Comparison of ENCODE assay signal across 8 cellular contexts in the genomic region with DNA sequence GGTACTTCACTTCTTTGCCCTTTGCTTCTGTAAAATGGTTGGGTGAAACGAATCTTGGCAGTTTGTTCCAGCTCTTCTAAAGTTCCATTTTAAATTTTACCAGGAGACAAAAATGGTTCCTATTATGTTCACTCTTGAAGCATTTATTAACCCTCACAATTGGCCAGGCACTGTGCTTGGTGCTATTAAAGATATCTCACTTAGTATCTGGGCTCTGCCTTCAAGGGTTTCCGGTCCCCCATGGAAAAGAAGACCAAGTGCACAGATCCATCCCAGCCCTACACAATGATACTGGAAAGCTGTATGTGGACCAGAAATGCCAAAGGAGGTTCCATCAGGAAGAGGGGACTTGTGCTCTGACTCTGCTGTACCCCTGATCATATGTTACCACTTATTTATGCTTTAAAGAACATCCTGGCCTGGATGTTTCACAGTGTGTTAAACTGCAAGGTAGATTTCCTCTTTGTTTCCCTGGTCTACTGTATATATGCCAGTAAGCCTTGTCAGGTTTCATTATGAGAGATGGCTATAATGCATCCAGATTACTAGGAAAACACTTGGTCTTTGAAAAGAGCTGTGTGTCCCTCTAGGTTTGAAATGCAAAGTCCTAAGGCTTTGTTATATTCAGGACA.
DNase-seq lines count a peak whose midpoint lies in the region; ATAC-seq and TF ChIP-seq lines count a peak whose summit lies in the region.

No MANE protein-coding gene starts in this region.

- no peak for TF ChIP-seq POLR2A in heart left ventricle (IDR thresholded peaks at IDR 0.05)
- TF ChIP-seq POLR2A in vagina (IDR thresholded peaks at IDR 0.05): no peak

- H3K9me3 ChIP-seq in heart left ventricle: no peaks in the 10 kb centered on the region
- no peaks in the 10 kb centered on the region for H3K9me3 ChIP-seq in vagina

- TF ChIP-seq CTCF in heart left ventricle (IDR thresholded peaks at IDR 0.05): no peak
- TF ChIP-seq CTCF in vagina (IDR thresholded peaks at IDR 0.05): no peak

- H3K4me1 Mint-ChIP-seq in naive B cell: peaks cover 67 to 96% (median 84%) of the 10 kb centered on the region in 3 donors

- H3K36me3 Mint-ChIP-seq in naive B cell: no peaks in the 10 kb centered on the region

- 74 to 84% (median 81%) methylated on average over 2 of the region's 2 CpGs for WGBS in heart left ventricle, 4 donors

- ATAC-seq in heart left ventricle: no peak
- ATAC-seq in left cardiac atrium: no peak
- peak; percentile 1 to 4 for ATAC-seq in naive B cell (ENCODE audit: low read depth in 2 of 2)
- ATAC-seq in HG03139 (IDR thresholded peaks at IDR 0.05; ENCODE audit: unreplicated experiment): no peak

- H3K4me3 ChIP-seq in heart left ventricle: no peak overlapping the region
- H3K4me3 ChIP-seq in vagina: no peak overlapping the region

- H3K4me1 ChIP-seq in heart left ventricle (peaks cover 28 to 99% (median 74%) of the 10 kb centered on the region in 12 donors), vagina (peaks cover 66% of the 10 kb centered on the region)

- no peaks in the 10 kb centered on the region for H3K27me3 Mint-ChIP-seq in naive B cell

- H3K27me3 ChIP-seq in heart left ventricle (no peaks in the 10 kb centered on the region), vagina (no peaks in the 10 kb centered on the region)

- no peaks in the 10 kb centered on the region for H3K36me3 ChIP-seq in heart left ventricle
- H3K36me3 ChIP-seq in vagina: no peaks in the 10 kb centered on the region

- H3K27ac Mint-ChIP-seq in naive B cell: peak overlapping the region; percentile 94 to 99 (median 98)

- DNase-seq in heart left ventricle (no peak), left cardiac atrium (no peak), naive B cell (no peak), vagina (ENCODE audit: extremely low spot score in 2 of 2) (peak in 1 of 2 donors; percentile 85), MV-4-11 (lab: John Stamatoyannopoulos, UW) (no peak)
- no peak for DNase-seq in activated CD4-positive, alpha-beta T cell treated with anti-CD3 and anti-CD28 coated beads, Interleukin-2, amount 50 U/mL, for 4 hours

- peak overlapping the region; percentile 72 to 99 (median 88) for H3K27ac ChIP-seq in heart left ventricle
- peak overlapping the region; percentile 71 for H3K27ac ChIP-seq in angular gyrus (ENCODE audit: low read depth, low read length)
- H3K27ac ChIP-seq in vagina: peak overlapping the region; percentile 88

- peaks cover 0 to 2% (median 0%) of the 10 kb centered on the region in 7 donors for H3K9me3 Mint-ChIP-seq in naive B cell

- peak overlapping the region in 7 of 8 donors; percentile 26 to 82 (median 54) for H3K4me3 Mint-ChIP-seq in naive B cell

- intact Hi-C loops in heart left ventricle (cut with DNase I): loop anchor here in 9 of 10 donors (2.0 to 10.0 kb wide), 15 partner anchors 36 to 289 kb away; a partner anchor contains a TSS
- intact Hi-C loops in left cardiac atrium (cut with DNase I): loop anchor here in 1 of 2 donors (2.0 to 5.0 kb wide), 4 partner anchors 36 to 236 kb away; a partner anchor contains a TSS
- intact Hi-C loops in vagina (cut with DNase I): no loop called here

Comparison
In these comparisons a context has a peak if more than half of its experiments do, and no peak if none do; other contexts are left out.
1. ATAC-seq: peak in naive B cell (2 of 2); none in heart left ventricle (0 of 4), left cardiac atrium (0 of 2) and HG03139 (single experiment).
2. Peak in every context shown above with its lines, with median percentiles within 50 percentile points of each other: H3K27ac ChIP-seq.